In the genomic region with DNA sequence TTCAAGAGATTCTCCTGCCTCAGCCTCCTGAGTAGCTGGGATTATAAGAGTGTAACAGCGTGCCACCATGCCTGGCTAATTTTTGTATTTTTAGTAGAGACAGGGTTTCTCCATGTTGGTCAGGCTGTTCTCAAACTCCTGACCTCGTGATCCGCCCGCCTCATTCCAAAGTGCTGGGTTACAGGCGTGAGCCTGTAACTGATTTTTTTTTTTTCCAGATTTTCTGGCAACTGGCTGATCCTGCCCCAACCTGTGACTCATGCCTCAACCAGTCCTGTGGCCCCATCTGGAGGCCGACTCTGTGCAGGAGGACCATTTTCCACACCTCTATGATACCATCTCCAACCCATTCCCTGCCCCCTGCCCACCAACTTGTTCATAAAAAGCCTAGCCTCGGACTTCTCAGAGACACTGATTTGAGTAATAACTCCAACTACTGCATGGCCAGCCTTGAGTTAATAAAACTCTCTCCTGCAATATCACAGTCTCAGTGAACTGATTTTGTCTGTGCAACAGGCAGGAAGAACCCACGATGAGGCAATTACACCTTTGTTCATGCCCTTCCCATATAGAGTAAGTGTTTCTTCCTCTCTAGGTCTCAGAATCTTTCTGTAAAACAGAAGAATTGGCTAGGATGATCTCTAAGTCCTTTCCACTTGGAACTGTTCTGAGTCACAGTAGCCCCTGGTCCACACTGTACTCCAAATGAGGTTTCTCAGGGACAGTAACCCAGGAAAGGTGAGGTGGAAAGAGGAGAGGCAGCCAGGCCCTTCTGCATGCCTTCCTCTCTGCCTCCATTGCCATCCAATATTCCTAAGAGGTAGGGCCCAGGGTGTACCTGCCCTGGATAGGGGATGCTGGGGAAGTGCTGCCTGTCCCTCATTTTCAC, we compare ENCODE assay signal across 1 cellular context.
TF ChIP-seq lines count a peak whose summit lies in the region.

No MANE protein-coding gene starts in this region.

TF ChIP-seq in HepG2, 621 proteins besides CTCF, POLR2A, EP300 and RAD21 (continued from another document and continues in another):
- TF ChIP-seq ZNF362 (CRISPR knock-in tag; IDR thresholded peaks at IDR 0.05; ENCODE audit: borderline replicate concordance) (peak; percentile 96), SATB2 (CRISPR knock-in tag; IDR thresholded peaks at IDR 0.05) (no peak), ZMYM2 (CRISPR knock-in tag; IDR thresholded peaks at IDR 0.05) (no peak), SOX13 (IDR thresholded peaks at IDR 0.05) (no peak), SOX13 (CRISPR knock-in tag; conservative IDR thresholded peaks at IDR 0.05 in 1 of 2, IDR thresholded peaks at IDR 0.05 in 1 of 2) (0 out of 4 replicates have a peak, but pooled peaks of 1 of the 2 experiments have one; percentile 13), ARNTL (CRISPR knock-in tag; IDR thresholded peaks at IDR 0.05) (no peak), ZNF44 (CRISPR knock-in tag; IDR thresholded peaks at IDR 0.05) (no peak), TOE1 (CRISPR knock-in tag; IDR thresholded peaks at IDR 0.05) (no peak), ZNF775 (CRISPR knock-in tag; IDR thresholded peaks at IDR 0.05; ENCODE audit: borderline replicate concordance) (no peak), RFX1 (IDR thresholded peaks at IDR 0.05) (no peak), ETS1 (CRISPR knock-in tag; IDR thresholded peaks at IDR 0.05) (no peak), TAF1 (CRISPR knock-in tag; IDR thresholded peaks at IDR 0.05) (no peak), MAF1 (CRISPR knock-in tag; IDR thresholded peaks at IDR 0.05; ENCODE audit: borderline replicate concordance) (no peak), BORCS8-MEF2B (CRISPR knock-in tag; IDR thresholded peaks at IDR 0.05) (no peak), MATR3 (CRISPR knock-in tag; IDR thresholded peaks at IDR 0.05) (no peak), ZNF850 (CRISPR knock-in tag; conservative IDR thresholded peaks at IDR 0.05) (no peak), ZBTB2 (CRISPR knock-in tag; IDR thresholded peaks at IDR 0.05; ENCODE audit: low read depth) (no peak), EEA1 (CRISPR knock-in tag; IDR thresholded peaks at IDR 0.05; ENCODE audit: borderline replicate concordance) (no peak), FOXJ3 (CRISPR knock-in tag; IDR thresholded peaks at IDR 0.05; ENCODE audit: borderline replicate concordance) (no peak), POGZ (CRISPR knock-in tag; IDR thresholded peaks at IDR 0.05) (peak; percentile 43; the same call in 1 of the 2 replicates), RAD51 (IDR thresholded peaks at IDR 0.05; ENCODE audit: borderline replicate concordance) (no peak), ZNF34 (CRISPR knock-in tag; IDR thresholded peaks at IDR 0.05; ENCODE audit: borderline replicate concordance) (no peak), HNF1B (CRISPR knock-in tag; IDR thresholded peaks at IDR 0.05) (no peak), ZBTB8A (CRISPR knock-in tag; IDR thresholded peaks at IDR 0.05; ENCODE audit: borderline replicate concordance, low read depth) (no peak), EZH2 (conservative IDR thresholded peaks at IDR 0.05; ENCODE audit: low read depth, low read length) (no peak)
- TF ChIP-seq, protein P1, sequence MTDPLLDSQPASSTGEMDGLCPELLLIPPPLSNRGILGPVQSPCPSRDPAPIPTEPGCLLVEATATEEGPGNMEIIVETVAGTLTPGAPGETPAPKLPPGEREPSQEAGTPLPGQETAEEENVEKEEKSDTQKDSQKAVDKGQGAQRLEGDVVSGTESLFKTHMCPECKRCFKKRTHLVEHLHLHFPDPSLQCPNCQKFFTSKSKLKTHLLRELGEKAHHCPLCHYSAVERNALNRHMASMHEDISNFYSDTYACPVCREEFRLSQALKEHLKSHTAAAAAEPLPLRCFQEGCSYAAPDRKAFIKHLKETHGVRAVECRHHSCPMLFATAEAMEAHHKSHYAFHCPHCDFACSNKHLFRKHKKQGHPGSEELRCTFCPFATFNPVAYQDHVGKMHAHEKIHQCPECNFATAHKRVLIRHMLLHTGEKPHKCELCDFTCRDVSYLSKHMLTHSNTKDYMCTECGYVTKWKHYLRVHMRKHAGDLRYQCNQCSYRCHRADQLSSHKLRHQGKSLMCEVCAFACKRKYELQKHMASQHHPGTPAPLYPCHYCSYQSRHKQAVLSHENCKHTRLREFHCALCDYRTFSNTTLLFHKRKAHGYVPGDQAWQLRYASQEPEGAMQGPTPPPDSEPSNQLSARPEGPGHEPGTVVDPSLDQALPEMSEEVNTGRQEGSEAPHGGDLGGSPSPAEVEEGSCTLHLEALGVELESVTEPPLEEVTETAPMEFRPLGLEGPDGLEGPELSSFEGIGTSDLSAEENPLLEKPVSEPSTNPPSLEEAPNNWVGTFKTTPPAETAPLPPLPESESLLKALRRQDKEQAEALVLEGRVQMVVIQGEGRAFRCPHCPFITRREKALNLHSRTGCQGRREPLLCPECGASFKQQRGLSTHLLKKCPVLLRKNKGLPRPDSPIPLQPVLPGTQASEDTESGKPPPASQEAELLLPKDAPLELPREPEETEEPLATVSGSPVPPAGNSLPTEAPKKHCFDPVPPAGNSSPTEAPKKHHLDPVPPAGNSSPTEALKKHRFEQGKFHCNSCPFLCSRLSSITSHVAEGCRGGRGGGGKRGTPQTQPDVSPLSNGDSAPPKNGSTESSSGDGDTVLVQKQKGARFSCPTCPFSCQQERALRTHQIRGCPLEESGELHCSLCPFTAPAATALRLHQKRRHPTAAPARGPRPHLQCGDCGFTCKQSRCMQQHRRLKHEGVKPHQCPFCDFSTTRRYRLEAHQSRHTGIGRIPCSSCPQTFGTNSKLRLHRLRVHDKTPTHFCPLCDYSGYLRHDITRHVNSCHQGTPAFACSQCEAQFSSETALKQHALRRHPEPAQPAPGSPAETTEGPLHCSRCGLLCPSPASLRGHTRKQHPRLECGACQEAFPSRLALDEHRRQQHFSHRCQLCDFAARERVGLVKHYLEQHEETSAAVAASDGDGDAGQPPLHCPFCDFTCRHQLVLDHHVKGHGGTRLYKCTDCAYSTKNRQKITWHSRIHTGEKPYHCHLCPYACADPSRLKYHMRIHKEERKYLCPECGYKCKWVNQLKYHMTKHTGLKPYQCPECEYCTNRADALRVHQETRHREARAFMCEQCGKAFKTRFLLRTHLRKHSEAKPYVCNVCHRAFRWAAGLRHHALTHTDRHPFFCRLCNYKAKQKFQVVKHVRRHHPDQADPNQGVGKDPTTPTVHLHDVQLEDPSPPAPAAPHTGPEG (CRISPR knock-in tag; IDR thresholded peaks at IDR 0.05) = no peak
- TF ChIP-seq, protein P2, sequence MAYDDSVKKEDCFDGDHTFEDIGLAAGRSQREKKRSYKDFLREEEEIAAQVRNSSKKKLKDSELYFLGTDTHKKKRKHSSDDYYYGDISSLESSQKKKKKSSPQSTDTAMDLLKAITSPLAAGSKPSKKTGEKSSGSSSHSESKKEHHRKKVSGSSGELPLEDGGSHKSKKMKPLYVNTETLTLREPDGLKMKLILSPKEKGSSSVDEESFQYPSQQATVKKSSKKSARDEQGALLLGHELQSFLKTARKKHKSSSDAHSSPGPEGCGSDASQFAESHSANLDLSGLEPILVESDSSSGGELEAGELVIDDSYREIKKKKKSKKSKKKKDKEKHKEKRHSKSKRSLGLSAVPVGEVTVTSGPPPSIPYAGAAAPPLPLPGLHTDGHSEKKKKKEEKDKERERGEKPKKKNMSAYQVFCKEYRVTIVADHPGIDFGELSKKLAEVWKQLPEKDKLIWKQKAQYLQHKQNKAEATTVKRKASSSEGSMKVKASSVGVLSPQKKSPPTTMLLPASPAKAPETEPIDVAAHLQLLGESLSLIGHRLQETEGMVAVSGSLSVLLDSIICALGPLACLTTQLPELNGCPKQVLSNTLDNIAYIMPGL (CRISPR knock-in tag; IDR thresholded peaks at IDR 0.05; ENCODE audit: borderline replicate concordance in 1 of 2, low read depth in 1 of 2) = peak in 1 of 2 experiments; percentile 31; a peak in 1 of 4 replicates
- TF ChIP-seq, protein P3, sequence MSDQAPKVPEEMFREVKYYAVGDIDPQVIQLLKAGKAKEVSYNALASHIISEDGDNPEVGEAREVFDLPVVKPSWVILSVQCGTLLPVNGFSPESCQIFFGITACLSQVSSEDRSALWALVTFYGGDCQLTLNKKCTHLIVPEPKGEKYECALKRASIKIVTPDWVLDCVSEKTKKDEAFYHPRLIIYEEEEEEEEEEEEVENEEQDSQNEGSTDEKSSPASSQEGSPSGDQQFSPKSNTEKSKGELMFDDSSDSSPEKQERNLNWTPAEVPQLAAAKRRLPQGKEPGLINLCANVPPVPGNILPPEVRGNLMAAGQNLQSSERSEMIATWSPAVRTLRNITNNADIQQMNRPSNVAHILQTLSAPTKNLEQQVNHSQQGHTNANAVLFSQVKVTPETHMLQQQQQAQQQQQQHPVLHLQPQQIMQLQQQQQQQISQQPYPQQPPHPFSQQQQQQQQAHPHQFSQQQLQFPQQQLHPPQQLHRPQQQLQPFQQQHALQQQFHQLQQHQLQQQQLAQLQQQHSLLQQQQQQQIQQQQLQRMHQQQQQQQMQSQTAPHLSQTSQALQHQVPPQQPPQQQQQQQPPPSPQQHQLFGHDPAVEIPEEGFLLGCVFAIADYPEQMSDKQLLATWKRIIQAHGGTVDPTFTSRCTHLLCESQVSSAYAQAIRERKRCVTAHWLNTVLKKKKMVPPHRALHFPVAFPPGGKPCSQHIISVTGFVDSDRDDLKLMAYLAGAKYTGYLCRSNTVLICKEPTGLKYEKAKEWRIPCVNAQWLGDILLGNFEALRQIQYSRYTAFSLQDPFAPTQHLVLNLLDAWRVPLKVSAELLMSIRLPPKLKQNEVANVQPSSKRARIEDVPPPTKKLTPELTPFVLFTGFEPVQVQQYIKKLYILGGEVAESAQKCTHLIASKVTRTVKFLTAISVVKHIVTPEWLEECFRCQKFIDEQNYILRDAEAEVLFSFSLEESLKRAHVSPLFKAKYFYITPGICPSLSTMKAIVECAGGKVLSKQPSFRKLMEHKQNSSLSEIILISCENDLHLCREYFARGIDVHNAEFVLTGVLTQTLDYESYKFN (CRISPR knock-in tag; conservative IDR thresholded peaks at IDR 0.05) = peak; percentile 24; the same call in 1 of the 2 replicates
- TF ChIP-seq, protein P4, sequence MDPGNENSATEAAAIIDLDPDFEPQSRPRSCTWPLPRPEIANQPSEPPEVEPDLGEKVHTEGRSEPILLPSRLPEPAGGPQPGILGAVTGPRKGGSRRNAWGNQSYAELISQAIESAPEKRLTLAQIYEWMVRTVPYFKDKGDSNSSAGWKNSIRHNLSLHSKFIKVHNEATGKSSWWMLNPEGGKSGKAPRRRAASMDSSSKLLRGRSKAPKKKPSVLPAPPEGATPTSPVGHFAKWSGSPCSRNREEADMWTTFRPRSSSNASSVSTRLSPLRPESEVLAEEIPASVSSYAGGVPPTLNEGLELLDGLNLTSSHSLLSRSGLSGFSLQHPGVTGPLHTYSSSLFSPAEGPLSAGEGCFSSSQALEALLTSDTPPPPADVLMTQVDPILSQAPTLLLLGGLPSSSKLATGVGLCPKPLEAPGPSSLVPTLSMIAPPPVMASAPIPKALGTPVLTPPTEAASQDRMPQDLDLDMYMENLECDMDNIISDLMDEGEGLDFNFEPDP (CRISPR knock-in tag; conservative IDR thresholded peaks at IDR 0.05) = no peak
- TF ChIP-seq, protein P5, sequence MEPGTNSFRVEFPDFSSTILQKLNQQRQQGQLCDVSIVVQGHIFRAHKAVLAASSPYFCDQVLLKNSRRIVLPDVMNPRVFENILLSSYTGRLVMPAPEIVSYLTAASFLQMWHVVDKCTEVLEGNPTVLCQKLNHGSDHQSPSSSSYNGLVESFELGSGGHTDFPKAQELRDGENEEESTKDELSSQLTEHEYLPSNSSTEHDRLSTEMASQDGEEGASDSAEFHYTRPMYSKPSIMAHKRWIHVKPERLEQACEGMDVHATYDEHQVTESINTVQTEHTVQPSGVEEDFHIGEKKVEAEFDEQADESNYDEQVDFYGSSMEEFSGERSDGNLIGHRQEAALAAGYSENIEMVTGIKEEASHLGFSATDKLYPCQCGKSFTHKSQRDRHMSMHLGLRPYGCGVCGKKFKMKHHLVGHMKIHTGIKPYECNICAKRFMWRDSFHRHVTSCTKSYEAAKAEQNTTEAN (CRISPR knock-in tag; conservative IDR thresholded peaks at IDR 0.05) = 0 out of 2 replicates have a peak, but pooled peaks have one; percentile 22
- TF ChIP-seq, protein P6, sequence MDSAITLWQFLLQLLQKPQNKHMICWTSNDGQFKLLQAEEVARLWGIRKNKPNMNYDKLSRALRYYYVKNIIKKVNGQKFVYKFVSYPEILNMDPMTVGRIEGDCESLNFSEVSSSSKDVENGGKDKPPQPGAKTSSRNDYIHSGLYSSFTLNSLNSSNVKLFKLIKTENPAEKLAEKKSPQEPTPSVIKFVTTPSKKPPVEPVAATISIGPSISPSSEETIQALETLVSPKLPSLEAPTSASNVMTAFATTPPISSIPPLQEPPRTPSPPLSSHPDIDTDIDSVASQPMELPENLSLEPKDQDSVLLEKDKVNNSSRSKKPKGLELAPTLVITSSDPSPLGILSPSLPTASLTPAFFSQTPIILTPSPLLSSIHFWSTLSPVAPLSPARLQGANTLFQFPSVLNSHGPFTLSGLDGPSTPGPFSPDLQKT (CRISPR knock-in tag; IDR thresholded peaks at IDR 0.05; ENCODE audit: borderline replicate concordance) = no peak
